29 cellular contexts compared by ENCODE assay signal in genomic region chr6:110409794-110410193, GRCh38. TPM values are rescaled to one million over a fixed set of nuclear protein-coding genes. Genes with fewer than 3 reads are reported as not detected.
"Had no signal": no experiment of that assay in that cellular context is flagged by ENCODE, and none has a peak within 500 bp of the region (broad histone marks: within the 10 kb centered on the region; RNA-seq: fewer than 3 reads in every experiment).

No MANE protein-coding gene starts in this region.

- H3K4me2 ChIP-seq: neural progenitor cell, smooth muscle cell had no signal

- ATAC-seq: naive thymus-derived CD4-positive, alpha-beta T cell; natural killer cell; pancreas; sciatic nerve; stimulated activated memory B cell treated with anti-CD40 and anti-IgM and Interleukin-4, amounts not matched to agents 10 μg/mL and 1 μg/mL and 100 μg/mL, for 72 hours; stimulated activated naive CD8-positive, alpha-beta T cell treated with anti-CD3 and anti-CD28 coated beads, Interleukin-15, amount 100 ng/mL, for 72 hours; stimulated activated naive CD8-positive, alpha-beta T cell treated with anti-CD3 and anti-CD28 coated beads, Interleukin-15, Interleukin-2, amounts not matched to agents 100 U/mL and 50 U/mL, for 24 hours; upper lobe of right lung had no signal

- H3K27ac ChIP-seq: neural progenitor cell, pancreas, prostate gland, right atrium auricular region, skin epidermis, spleen, suprapubic skin, testis, tibial artery, transverse colon, upper lobe of right lung, uterus had no signal

- H2AFZ ChIP-seq: neural progenitor cell had no signal

- DNase-seq: naive thymus-derived CD4-positive, alpha-beta T cell; natural killer cell; pancreas; retina; spleen; stimulated activated CD4-positive, alpha-beta T cell treated with anti-CD3 and anti-CD28 coated beads, Interleukin-12 subunit alpha, Interleukin-12 subunit beta, amount 100 ng/mL, for 4 hours; stimulated activated CD4-positive, alpha-beta T cell treated with anti-CD3 and anti-CD28 coated beads, Interleukin-1b, Interleukin-23, amount 100 ng/mL, for 48 hours; stimulated activated CD4-positive, alpha-beta T cell treated with anti-CD3 and anti-CD28 coated beads, Interleukin-4, amount 100 ng/mL, for 1 hour; stimulated activated CD4-positive, alpha-beta T cell treated with anti-CD3 and anti-CD28 coated beads, Interleukin-4, amount 100 ng/mL, for 4 hours; stimulated activated CD8-positive, alpha-beta memory T cell treated with anti-CD3 and anti-CD28 coated beads, Interleukin-4, amount 100 ng/mL, for 48 hours; stimulated activated naive CD4-positive, alpha-beta T cell; stimulated activated naive CD8-positive, alpha-beta T cell treated with anti-CD3 and anti-CD28 coated beads, Interleukin-15, amount 100 ng/mL, for 72 hours; stimulated activated naive CD8-positive, alpha-beta T cell treated with anti-CD3 and anti-CD28 coated beads, Interleukin-15, Interleukin-2, amounts not matched to agents 100 U/mL and 50 U/mL, for 24 hours; testis; tibial artery; transverse colon; upper lobe of right lung; uterus had no signal

- H3K4me1 ChIP-seq: neural progenitor cell, prostate gland, testis had no signal

- H3K9me3 ChIP-seq: pancreas, prostate gland, right atrium auricular region, spleen, suprapubic skin, testis, tibial artery, transverse colon, upper lobe of right lung, uterus had no signal

- H3K36me3 ChIP-seq: neural progenitor cell, pancreas, prostate gland, right atrium auricular region, spleen, suprapubic skin, transverse colon, upper lobe of right lung, uterus had no signal

- H3K9ac ChIP-seq: neural progenitor cell had no signal

- H3K4me3 ChIP-seq: neural progenitor cell, pancreas, prostate gland, right atrium auricular region, skin epidermis, smooth muscle cell, spleen, suprapubic skin, testis, tibial artery, transverse colon, upper lobe of right lung, uterus had no signal

- FAIRE-seq: pancreas had no signal

- H3K27me3 ChIP-seq: neural progenitor cell, pancreas, right atrium auricular region, spleen, suprapubic skin, testis, tibial artery, transverse colon, upper lobe of right lung, uterus had no signal

RNA-seq across cellular contexts. Expression of gene DDO, which starts 5.6 kb away (rescaled TPM):
- total RNA-seq: osteocyte, smooth muscle cell had no signal
- polyA plus RNA-seq: naive thymus-derived CD4-positive, alpha-beta T cell; neural cell; smooth muscle cell had no signal

RNA-seq across cellular contexts. Expression of gene METTL24, which starts 51.6 kb away (rescaled TPM):
- total RNA-seq: osteocyte, pulmonary artery endothelial cell had no signal
- polyA plus RNA-seq: naive thymus-derived CD4-positive, alpha-beta T cell; neural cell; spleen had no signal
